9 cellular contexts compared by ENCODE assay signal in genomic region chr17:30344283-30345088, GRCh38. TPM values are rescaled to one million over a fixed set of nuclear protein-coding genes. Genes with fewer than 3 reads are reported as not detected.
DNase-seq lines count a peak whose midpoint lies in the region; TF ChIP-seq lines count a peak whose summit lies in the region.
"Had no signal": no experiment of that assay in that cellular context is flagged by ENCODE, and none has a peak within 500 bp of the region (broad histone marks: within the 10 kb centered on the region; RNA-seq: fewer than 3 reads in every experiment).

No MANE protein-coding gene starts in this region.

- H3K36me3 ChIP-seq in brain microvascular endothelial cell (replicated peaks) = no peaks in the 10 kb centered on the region

- H3K4me3 Mint-ChIP-seq in immature natural killer cell = no peak overlapping the region
- H3K4me3 Mint-ChIP-seq: activated B cell treated with CpG ODN at 0.5 μM for 24 hours had no signal

- H3K27me3 ChIP-seq in brain microvascular endothelial cell (replicated peaks) = no peaks in the 10 kb centered on the region

- H3K4me1 Mint-ChIP-seq in immature natural killer cell = peaks cover 10 to 14% of the 10 kb centered on the region in 2 donors

- peak overlapping the region in 1 of 6 donors; percentile 19 for H3K27ac Mint-ChIP-seq in immature natural killer cell
- H3K27ac Mint-ChIP-seq: activated B cell treated with CpG ODN at 0.5 μM for 24 hours had no signal

- no peak for TF ChIP-seq CTCF in brain microvascular endothelial cell (IDR thresholded peaks at IDR 0.05; ENCODE audit: low read depth, low read length, missing control alignments)

- H3K36me3 Mint-ChIP-seq in immature natural killer cell = no peaks in the 10 kb centered on the region

- DNase-seq in AG08395 (ENCODE audit: low spot score) = peak; percentile 13
- peak; percentile 87 for DNase-seq in NCI-H1092 treated with DMSO at 0.1 percent for 48 hours (lab: John Stamatoyannopoulos, UW)
- peak; percentile 42 for DNase-seq in astrocyte of the hippocampus (ENCODE audit: low read depth, low spot score)
- DNase-seq in kidney glomerular epithelial cell (lab: John Stamatoyannopoulos, UW) = peak; percentile 40
- DNase-seq in superior temporal gyrus (ENCODE audit: extremely low spot score) = peak; percentile 86
- no peak for DNase-seq in immature natural killer cell
- no peak for DNase-seq in brain microvascular endothelial cell
- DNase-seq in NAMALWA (ENCODE audit: low spot score) = no peak
- DNase-seq: activated B cell treated with CpG ODN at 0.5 μM for 24 hours had no signal

- H3K27ac ChIP-seq in brain microvascular endothelial cell = no peak overlapping the region

- H3K9me3 Mint-ChIP-seq in immature natural killer cell = no peaks in the 10 kb centered on the region
- H3K9me3 Mint-ChIP-seq: activated B cell treated with CpG ODN at 0.5 μM for 24 hours had no signal

- no peak overlapping the region for H3K4me3 ChIP-seq in brain microvascular endothelial cell (ENCODE audit: low read depth, low read length)

- in situ Hi-C loops in brain microvascular endothelial cell (cut with HindIII; ENCODE audit: low pct_ligation_motif_present, low sequenced_read_pairs) = no loop called here

- peaks cover 0 to 9% (median 1%) of the 10 kb centered on the region in 3 donors for H3K27me3 Mint-ChIP-seq in immature natural killer cell (ENCODE audit: low read depth in 3 of 3)

RNA-seq across cellular contexts. Expression of gene TMIGD1, which starts 10.6 kb away (rescaled TPM):
- not detected for polyA plus RNA-seq in immature natural killer cell

RNA-seq across cellular contexts. Expression of gene CPD, which starts 34.2 kb away (rescaled TPM):
- polyA plus RNA-seq in immature natural killer cell = 10 to 100 TPM; 22.0 to 37.4 (median 24.8) TPM

RNA-seq across cellular contexts. Expression of gene BLMH, which starts 52.7 kb away (rescaled TPM):
- 10 to 100 TPM; 17.2 to 31.3 (median 27.5) TPM for polyA plus RNA-seq in immature natural killer cell

Comparison
In these comparisons a context has a peak if more than half of its experiments do, and no peak if none do; other contexts are left out.
1. DNase-seq: peak in AG08395 (single experiment), NCI-H1092 treated with DMSO at 0.1 percent for 48 hours (single experiment), astrocyte of the hippocampus (single experiment), kidney glomerular epithelial cell (single experiment) and superior temporal gyrus (single experiment); none in immature natural killer cell (0 of 3), brain microvascular endothelial cell (single experiment) and NAMALWA (single experiment).